In the genomic region with DNA sequence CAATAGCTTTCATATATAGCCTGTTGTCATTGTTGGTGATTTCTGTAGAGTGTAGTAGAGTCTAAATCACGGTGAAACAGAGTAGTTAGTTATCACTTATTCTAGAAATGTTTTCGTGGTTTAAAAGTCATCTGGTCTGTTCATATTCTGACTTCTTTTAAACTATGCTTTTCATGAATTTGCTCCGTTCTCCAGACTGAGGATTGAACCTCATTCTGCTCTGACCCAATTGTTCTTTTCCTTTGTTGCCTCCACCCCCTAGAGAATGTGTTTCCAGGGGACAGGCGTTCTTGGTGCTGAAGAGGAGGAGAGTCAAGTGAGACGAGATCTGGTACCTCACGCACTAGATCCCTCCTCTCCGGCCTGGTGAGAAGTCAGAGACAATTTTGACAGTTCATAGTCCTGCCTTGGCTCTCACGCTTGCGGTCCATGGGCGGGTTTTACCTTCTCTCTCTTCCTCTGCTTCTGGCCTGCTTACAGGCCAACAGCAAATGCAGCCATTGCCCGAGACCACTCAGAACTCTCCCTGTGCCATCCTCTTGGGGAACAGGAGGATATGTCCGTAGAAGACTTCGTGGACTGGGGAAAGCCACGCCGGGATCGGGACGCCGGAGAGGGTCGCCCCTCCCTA, we compare ENCODE assay signal across 8 cellular contexts. TPM values are rescaled to one million over a fixed set of nuclear protein-coding genes. Genes with fewer than 3 reads are reported as not detected.
A peak's percentile ranks its signal among the peaks of the same experiment; 100 is the strongest.
DNase-seq lines count a peak whose midpoint lies in the region; ATAC-seq and TF ChIP-seq lines count a peak whose summit lies in the region.

No MANE protein-coding gene starts in this region.

- H3K27ac ChIP-seq in GM23248 (peak overlapping the region; percentile 93), KMS-11 (peak overlapping the region; percentile 80), RWPE2 (ENCODE audit: poor library complexity, severe bottlenecking) (peak overlapping the region; percentile 77), smooth muscle cell (ENCODE audit: low read depth) (peak overlapping the region; percentile 91)

- H3K4me2 ChIP-seq in GM23248 (ENCODE audit: unreplicated experiment), result peak overlapping the region; percentile 89
- peak overlapping the region; percentile 83 for H3K4me2 ChIP-seq in KMS-11
- H3K4me2 ChIP-seq in smooth muscle cell, result peak overlapping the region; percentile 86

- H4K20me1 ChIP-seq in GM23248 (ENCODE audit: insufficient read depth) (peaks cover 12% of the 10 kb centered on the region; the same call in 1 of the 2 replicates), KMS-11 (ENCODE audit: insufficient read depth) (no peaks in the 10 kb centered on the region), smooth muscle cell (ENCODE audit: low read depth) (peaks cover 38% of the 10 kb centered on the region)

- no peaks in the 10 kb centered on the region for H3K9me2 ChIP-seq in GM23248 (ENCODE audit: insufficient read depth)

- H3K9ac ChIP-seq in GM23248 (peak overlapping the region; percentile 88), KMS-11 (peak overlapping the region; percentile 68), iPS-15b (ENCODE audit: low read depth, low read length) (peak overlapping the region; percentile 97), smooth muscle cell (ENCODE audit: low read depth) (peak overlapping the region; percentile 85)

- H3K4me1 ChIP-seq in GM23248 (ENCODE audit: insufficient read depth) (peaks cover 38% of the 10 kb centered on the region), KMS-11 (ENCODE audit: low read depth, poor library complexity, severe bottlenecking) (peaks cover 34% of the 10 kb centered on the region), RWPE2 (ENCODE audit: insufficient read depth, poor library complexity, severe bottlenecking) (peaks cover 8% of the 10 kb centered on the region), iPS-15b (ENCODE audit: control insufficient read depth, insufficient read depth, low read length) (peaks cover 3% of the 10 kb centered on the region), smooth muscle cell (ENCODE audit: low read depth) (peaks cover 43% of the 10 kb centered on the region)

- H3K36me3 ChIP-seq in GM23248 (ENCODE audit: low read depth), result 0 out of 2 replicates have a peak, but pooled peaks cover 3% of the 10 kb centered on the region
- no peaks in the 10 kb centered on the region for H3K36me3 ChIP-seq in KMS-11 (ENCODE audit: insufficient read depth)
- H3K36me3 ChIP-seq in RWPE2 (ENCODE audit: low read depth), result peaks cover 14% of the 10 kb centered on the region; the same call in 1 of the 2 replicates
- no peaks in the 10 kb centered on the region for H3K36me3 ChIP-seq in iPS-15b (ENCODE audit: control insufficient read depth, insufficient read depth, low read length)
- H3K36me3 ChIP-seq in smooth muscle cell (ENCODE audit: low read depth), result no peaks in the 10 kb centered on the region

- TF ChIP-seq CTCF in KMS-11 (conservative IDR thresholded peaks at IDR 0.05; ENCODE audit: low read depth, low read length) (no peak), RWPE2 (IDR thresholded peaks at IDR 0.05; ENCODE audit: poor library complexity, severe bottlenecking) (no peak), astrocyte of the cerebellum (IDR thresholded peaks at IDR 0.05; ENCODE audit: low read depth, low read length, missing control alignments) (no peak), smooth muscle cell (IDR thresholded peaks at IDR 0.05; ENCODE audit: borderline replicate concordance, insufficient read depth, poor library complexity, severe bottlenecking) (no peak)

- WGBS in GM23248 (ENCODE audit: low coverage in 1 of 2, low lambda C conversion rate in 2 of 2, missing lambda C conversion rate in 2 of 2), 2 experiments, result 1% methylated on average over 19 of the region's 19 CpGs
- WGBS in smooth muscle cell (ENCODE audit: low lambda C conversion rate), result 2% methylated on average over 18 of the region's 19 CpGs

- peaks cover 57% of the 10 kb centered on the region for H3K79me2 ChIP-seq in GM23248 (ENCODE audit: insufficient read depth)
- H3K79me2 ChIP-seq in KMS-11 (ENCODE audit: insufficient read depth, low read depth), result peaks cover 42% of the 10 kb centered on the region
- peaks cover 65% of the 10 kb centered on the region for H3K79me2 ChIP-seq in smooth muscle cell (ENCODE audit: low read depth)

- DNase-seq in NCI-H2171 treated with DMSO at 0.1 percent for 48 hours (lab: John Stamatoyannopoulos, UW), result peak; percentile 89
- no peak for DNase-seq in NCI-H2171 (lab: John Stamatoyannopoulos, UW)
- peak; percentile 90 for DNase-seq in GM23248
- no peak for DNase-seq in RWPE2 (ENCODE audit: low spot score)
- DNase-seq in astrocyte of the cerebellum (ENCODE audit: low read depth), result peak; percentile 28
- DNase-seq in smooth muscle cell (lab: John Stamatoyannopoulos, UW; ENCODE audit: unreplicated experiment), result no peak

- in situ Hi-C loops in GM23248 (cut with MboI) (no loop called here), astrocyte of the cerebellum (cut with HindIII; ENCODE audit: low sequenced_read_pairs) (no loop called here)

- H2AFZ ChIP-seq in GM23248 (peak overlapping the region; percentile 93), KMS-11 (ENCODE audit: low read depth) (peak overlapping the region; percentile 72), smooth muscle cell (ENCODE audit: low read depth) (peak overlapping the region; percentile 68)

- H3K4me3 ChIP-seq in GM23248 (peak overlapping the region; percentile 84), KMS-11 (IDR thresholded peaks at IDR 0.05; ENCODE audit: insufficient read depth, low read depth, low read length) (no peak overlapping the region), RWPE2 (ENCODE audit: severe bottlenecking) (peak overlapping the region; percentile 64), astrocyte of the cerebellum (ENCODE audit: low read depth, low read length) (peak overlapping the region; percentile 83), iPS-15b (ENCODE audit: low read depth, low read length) (peak overlapping the region; percentile 96), smooth muscle cell (peak overlapping the region; percentile 78)

- H3K27me3 ChIP-seq in GM23248 (replicated peaks; ENCODE audit: insufficient read depth) (no peaks in the 10 kb centered on the region), KMS-11 (ENCODE audit: insufficient read depth, low read depth) (no peaks in the 10 kb centered on the region), RWPE2 (ENCODE audit: insufficient read depth, poor library complexity, severe bottlenecking) (no peaks in the 10 kb centered on the region), iPS-15b (ENCODE audit: control insufficient read depth, insufficient read depth, low read length) (peaks cover 15% of the 10 kb centered on the region), smooth muscle cell (ENCODE audit: low read depth) (no peaks in the 10 kb centered on the region)

- no peaks in the 10 kb centered on the region for H3K9me3 ChIP-seq in GM23248 (ENCODE audit: low read depth)
- H3K9me3 ChIP-seq in RWPE2 (ENCODE audit: severe bottlenecking), result no peaks in the 10 kb centered on the region
- H3K9me3 ChIP-seq in iPS-15b (ENCODE audit: control insufficient read depth, insufficient read depth, low read length), result no peaks in the 10 kb centered on the region
- H3K9me3 ChIP-seq in smooth muscle cell (replicated peaks; ENCODE audit: low read depth), result no peaks in the 10 kb centered on the region

- peak; percentile 73 for ATAC-seq in RWPE2 (ENCODE audit: low read depth)

- peaks cover 37% of the 10 kb centered on the region for H3F3A ChIP-seq in GM23248 (ENCODE audit: insufficient read depth)
- H3F3A ChIP-seq in smooth muscle cell (ENCODE audit: low read depth), result peaks cover 6% of the 10 kb centered on the region

RNA-seq across cellular contexts. Expression of a gene that starts 0.6 kb away (rescaled TPM):
- 14.1 and 31.5 TPM in 2 replicates for total RNA-seq in GM23248 (2014; rRNA removed; shearing (Covaris generic))
- polyA plus RNA-seq in GM23248 (2016; fragmentation: Nextera tagmentation; extraction: Ambion mirVana) (17.9 and 21.7 TPM in 2 replicates), smooth muscle cell (29.4 and 33.7 TPM in 2 replicates)
- total RNA-seq in smooth muscle cell, result 46.7 and 50.3 TPM in 2 replicates

RNA-seq across cellular contexts. Expression of a gene that starts 59.9 kb away (rescaled TPM):
- total RNA-seq in GM23248 (2014; rRNA removed; shearing (Covaris generic)), result 6.1 and 6.3 TPM in 2 replicates
- polyA plus RNA-seq in GM23248 (2016; fragmentation: Nextera tagmentation; extraction: Ambion mirVana) (6.6 and 8.9 TPM in 2 replicates), smooth muscle cell (0.30 and 1.4 TPM in 2 replicates)
- total RNA-seq in smooth muscle cell, result 2.8 and 5.5 TPM in 2 replicates

Comparison
In these comparisons a context has a peak if more than half of its experiments do, and no peak if none do; other contexts are left out.
1. DNase-seq: peak in NCI-H2171 treated with DMSO at 0.1 percent for 48 hours (single experiment), GM23248 (single experiment) and astrocyte of the cerebellum (single experiment); none in NCI-H2171 (single experiment), RWPE2 (single experiment) and smooth muscle cell (single experiment).
2. Peak in every context shown above with its lines, with median percentiles within 50 percentile points of each other: H2AFZ ChIP-seq, H3K27ac ChIP-seq, H3K4me2 ChIP-seq and H3K9ac ChIP-seq.